8 cellular contexts compared by ENCODE assay signal in the genomic region with DNA sequence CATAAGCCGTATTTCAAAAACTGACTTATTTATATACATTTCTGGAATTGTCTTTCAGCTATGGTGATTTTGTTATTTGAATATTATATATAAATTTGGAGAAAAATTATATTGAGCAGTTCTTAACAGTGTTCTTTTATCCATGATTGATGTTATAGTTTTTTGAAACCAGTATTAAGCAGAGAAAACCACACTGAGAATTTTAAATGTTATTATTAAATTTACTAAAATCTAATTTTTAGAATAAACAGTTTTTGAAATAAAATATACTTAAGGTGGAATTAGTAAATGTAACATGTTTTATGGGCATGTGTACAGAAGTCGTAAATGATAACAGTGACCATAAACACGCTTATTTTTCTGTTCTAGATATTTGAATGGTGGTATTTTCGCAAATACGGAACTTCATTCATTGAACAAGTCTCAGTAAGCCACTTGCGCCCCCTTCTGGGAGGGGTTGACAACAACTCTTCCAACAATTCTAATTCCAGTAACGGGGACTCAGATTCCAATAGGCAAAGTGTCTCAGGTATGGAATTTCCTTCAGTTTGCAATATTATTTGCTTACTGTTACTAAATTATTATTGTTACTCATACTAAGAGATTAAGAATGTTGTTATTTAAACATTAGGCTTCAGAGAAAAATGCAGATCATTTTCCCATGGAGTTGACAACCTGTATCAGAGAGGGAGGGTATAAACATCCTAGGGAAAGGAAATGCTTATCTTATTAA.
DNase-seq lines count a peak whose midpoint lies in the region; ATAC-seq and TF ChIP-seq lines count a peak whose summit lies in the region.

No MANE protein-coding gene starts in this region.

- no peaks in the 10 kb centered on the region for H3K9me3 ChIP-seq in trophoblast cell (ENCODE audit: insufficient read depth, low read depth, low read length)

- no peak overlapping the region for H2BK12ac ChIP-seq in trophoblast cell (ENCODE audit: low read length)

- H4K8ac ChIP-seq in trophoblast cell (ENCODE audit: low read depth, low read length): no peak overlapping the region

- no peak overlapping the region for H3K23ac ChIP-seq in trophoblast cell (ENCODE audit: low read length)

- no peak overlapping the region for H4K12ac ChIP-seq in trophoblast cell (ENCODE audit: low read depth, low read length)

- H3K9ac ChIP-seq in KMS-11 (no peak overlapping the region), trophoblast cell (ENCODE audit: low read length) (no peak overlapping the region)

- H3K18ac ChIP-seq in trophoblast cell (ENCODE audit: low read length): no peak overlapping the region

- no peak overlapping the region for H3K14ac ChIP-seq in trophoblast cell (ENCODE audit: low read length)

- no peak for ATAC-seq in HG02763 (IDR thresholded peaks at IDR 0.05; ENCODE audit: unreplicated experiment)

- no peak overlapping the region for H3K4ac ChIP-seq in trophoblast cell (ENCODE audit: low read depth, low read length)

- H2AFZ ChIP-seq in KMS-11 (ENCODE audit: low read depth): no peak overlapping the region
- no peak overlapping the region for H2AFZ ChIP-seq in trophoblast cell (ENCODE audit: insufficient read depth, low read length, poor library complexity)

- H3K4me2 ChIP-seq in KMS-11 (no peak overlapping the region), trophoblast cell (ENCODE audit: low read length) (no peak overlapping the region)

- H3K79me1 ChIP-seq in trophoblast cell (ENCODE audit: low read length): no peaks in the 10 kb centered on the region

- no peak overlapping the region for H2BK5ac ChIP-seq in trophoblast cell (ENCODE audit: low read depth, low read length, poor library complexity)

- H3K27ac ChIP-seq in KMS-11 (no peak overlapping the region), trophoblast cell (ENCODE audit: low read depth, low read length) (no peak overlapping the region)

- no peak overlapping the region for H2BK120ac ChIP-seq in trophoblast cell (ENCODE audit: insufficient read depth, low read length, poor library complexity)

- TF ChIP-seq CTCF in GM10266 (IDR thresholded peaks at IDR 0.05; ENCODE audit: control insufficient read depth, insufficient read depth, low read depth, missing control alignments): peak; percentile 69
- TF ChIP-seq CTCF in KMS-11 (conservative IDR thresholded peaks at IDR 0.05; ENCODE audit: low read depth, low read length): peak; percentile 95

- DNase-seq in GM10266 (ENCODE audit: extremely low spot score) (peak; percentile 20), SHP77 (lab: John Stamatoyannopoulos, UW) (peak; percentile 49 to 80), glomerular visceral epithelial cell (ENCODE audit: extremely low spot score) (peak; percentile 74), trophoblast cell (peak; percentile 81 to 98), ureter (ENCODE audit: low spot score) (peak; percentile 78)
- peak; percentile 56 for DNase-seq in activated gamma-delta T cell treated with anti-CD3 and anti-CD28 coated beads, Interleukin-2, amount 50 U/mL, for 16 hours (ENCODE audit: low read depth)

- no CpG with 5 or more reads among the region's 7 CpGs for WGBS in trophoblast cell (ENCODE audit: extremely low coverage, insufficient coverage, insufficient read length)

- no peak overlapping the region for H2AK5ac ChIP-seq in trophoblast cell (ENCODE audit: low read length)

- H3K36me3 ChIP-seq in KMS-11 (ENCODE audit: insufficient read depth): no peaks in the 10 kb centered on the region
- no peaks in the 10 kb centered on the region for H3K36me3 ChIP-seq in trophoblast cell (ENCODE audit: control insufficient read depth in 1 of 2, insufficient read depth in 2 of 2, low read length in 2 of 2)

- H3K27me3 ChIP-seq in KMS-11 (ENCODE audit: insufficient read depth, low read depth) (no peaks in the 10 kb centered on the region), trophoblast cell (ENCODE audit: insufficient read depth, low read length) (no peaks in the 10 kb centered on the region)

- H3K4me3 ChIP-seq in KMS-11 (IDR thresholded peaks at IDR 0.05; ENCODE audit: insufficient read depth, low read depth, low read length) (no peak overlapping the region), trophoblast cell (ENCODE audit: low read depth, low read length) (no peak overlapping the region)

- no peak overlapping the region for H4K91ac ChIP-seq in trophoblast cell (ENCODE audit: low read depth, low read length)

- H3K79me2 ChIP-seq in KMS-11 (ENCODE audit: insufficient read depth, low read depth) (no peaks in the 10 kb centered on the region), trophoblast cell (ENCODE audit: control insufficient read depth, insufficient read depth, low read length, poor library complexity) (no peaks in the 10 kb centered on the region)

- H3K4me1 ChIP-seq in KMS-11 (ENCODE audit: low read depth, poor library complexity, severe bottlenecking) (peaks cover 10% of the 10 kb centered on the region), trophoblast cell (ENCODE audit: control insufficient read depth in 1 of 2, insufficient read depth in 2 of 2, low read length in 2 of 2) (no peaks in the 10 kb centered on the region)

- no peaks in the 10 kb centered on the region for H4K20me1 ChIP-seq in KMS-11 (ENCODE audit: insufficient read depth)

Comparison
In these comparisons a context has a peak if more than half of its experiments do, and no peak if none do; other contexts are left out.
1. DNase-seq: peak in every context shown above with its lines; median percentile 90 in trophoblast cell; 78 in ureter; 74 in glomerular visceral epithelial cell; 64 in SHP77; 56 in activated gamma-delta T cell treated with anti-CD3 and anti-CD28 coated beads, Interleukin-2, amount 50 U/mL, for 16 hours; 20 in GM10266.